In the genomic region with DNA sequence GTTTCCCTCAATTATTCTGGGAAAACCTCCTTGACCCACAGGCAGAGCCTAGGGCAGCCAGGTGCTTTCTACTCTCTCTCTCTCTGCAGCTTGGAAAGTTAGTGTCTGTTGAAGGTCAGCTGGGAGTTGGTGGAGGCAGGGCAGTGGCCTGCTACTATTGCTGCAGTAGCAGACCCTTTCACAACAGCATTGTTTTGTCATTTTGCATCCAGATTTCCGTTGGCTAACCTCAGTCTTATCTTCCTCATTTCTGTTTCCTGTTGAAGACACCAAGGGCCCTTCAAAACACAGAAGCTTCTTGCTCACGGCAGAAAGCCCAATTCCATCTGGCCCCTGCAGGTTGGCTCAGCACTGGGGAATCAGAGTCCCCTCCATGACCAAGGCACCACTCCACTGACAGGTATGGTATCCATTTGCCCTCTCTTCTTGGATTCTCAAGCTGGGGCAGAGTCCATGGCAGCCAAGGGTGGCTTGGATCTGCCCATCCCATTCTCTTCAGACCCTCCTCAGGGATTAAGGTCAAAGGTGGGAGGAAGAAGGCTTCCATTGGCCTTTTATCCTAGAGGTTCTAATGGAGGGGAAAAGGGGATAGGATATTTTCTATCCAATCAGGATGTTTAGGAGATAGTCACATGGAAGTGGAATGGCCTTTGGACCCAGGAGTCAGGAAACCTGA, we compare ENCODE assay signal across 9 cellular contexts. TPM values are rescaled to one million over a fixed set of nuclear protein-coding genes. Genes with fewer than 3 reads are reported as not detected.
DNase-seq lines count a peak whose midpoint lies in the region; ATAC-seq, FAIRE-seq and TF ChIP-seq lines count a peak whose summit lies in the region.
"Had no signal": no experiment of that assay in that cellular context is flagged by ENCODE, and none has a peak within 500 bp of the region (broad histone marks: within the 10 kb centered on the region; RNA-seq: fewer than 3 reads in every experiment).

No MANE protein-coding gene starts in this region.

- H3K4me2 ChIP-seq in OCI-LY1 (ENCODE audit: low read length), result peak overlapping the region; percentile 62

- intact Hi-C loops in kidney (cut with DNase I), result no loop called here

- H3K27me3 ChIP-seq in OCI-LY1 (ENCODE audit: insufficient read depth, low read length), result no peaks in the 10 kb centered on the region

- POLR2A ChIA-PET in GM10248 (lab: Yijun Ruan, JAX), result no interaction called here

- DNase-seq in GM10248 (ENCODE audit: extremely low spot score) (peak; percentile 18), kidney (peak; percentile 45), NCI-H128 (lab: John Stamatoyannopoulos, UW; ENCODE audit: unreplicated experiment) (no peak), NCI-H187 treated with DMSO at 0.1 percent for 48 hours (lab: John Stamatoyannopoulos, UW) (no peak), NCI-H1417 treated with DMSO at 0.1 percent for 48 hours (lab: John Stamatoyannopoulos, UW) (no peak)
- DNase-seq in stimulated activated CD4-positive, alpha-beta T cell treated with anti-CD3 and anti-CD28 coated beads, Interleukin-2, amount 100 ng/mL, for 24 hours, result no peak

- CTCF ChIA-PET in GM10248 (lab: Yijun Ruan, JAX), result interaction anchor here (1.6 to 2.8 kb wide), 3 partner anchors 10 to 16 kb away, joined by 4 to 11 read pairs (median 5); no protein-coding TSS in a partner anchor

- no peaks in the 10 kb centered on the region for H3F3A ChIP-seq in OCI-LY1 (ENCODE audit: insufficient read depth, low read length)

- H3K79me2 ChIP-seq in OCI-LY1 (ENCODE audit: insufficient read depth, low read length), result no peaks in the 10 kb centered on the region

- no peak for FAIRE-seq in kidney (lab: Jason Lieb, UNC)
- FAIRE-seq: H1 had no signal

- H3K9ac ChIP-seq in OCI-LY1 (ENCODE audit: low read length) (no peak overlapping the region; the same call in 1 of the 2 replicates), kidney (ENCODE audit: low read length in 2 of 2) (no peak overlapping the region)

- TF ChIP-seq CTCF in GM10248 (IDR thresholded peaks at IDR 0.05; ENCODE audit: control extremely low read depth, extremely low read depth, low read depth, missing control alignments) (no peak), OCI-LY1 (IDR thresholded peaks at IDR 0.05; ENCODE audit: low read length) (no peak), kidney (IDR thresholded peaks at IDR 0.05; ENCODE audit: borderline replicate concordance, extremely low read depth, insufficient read depth) (no peak)

- H3K9me3 ChIP-seq in OCI-LY1 (ENCODE audit: low read length) (no peaks in the 10 kb centered on the region), kidney (ENCODE audit: control insufficient read depth in 1 of 2, low read length in 2 of 2) (no peaks in the 10 kb centered on the region)

- H3K4me3 ChIP-seq in OCI-LY1 (ENCODE audit: low read depth, low read length, poor library complexity, severe bottlenecking) (peak overlapping the region; percentile 44), kidney (ENCODE audit: low read length in 2 of 2) (no peak overlapping the region)

- no peak overlapping the region for H2AFZ ChIP-seq in OCI-LY1 (ENCODE audit: low read length)

- H4K20me1 ChIP-seq in OCI-LY1 (ENCODE audit: insufficient read depth, low read length), result no peaks in the 10 kb centered on the region

- H3K4me1 ChIP-seq in OCI-LY1 (ENCODE audit: insufficient read depth, low read length, severe bottlenecking), result peaks cover 69% of the 10 kb centered on the region
- no peaks in the 10 kb centered on the region for H3K4me1 ChIP-seq in kidney (ENCODE audit: control insufficient read depth in 1 of 2, insufficient read depth in 1 of 2, low read depth in 1 of 2, low read length in 2 of 2)

- no peaks in the 10 kb centered on the region for H3K9me2 ChIP-seq in OCI-LY1 (ENCODE audit: low read depth, low read length)

- peak overlapping the region; percentile 89 for H3K27ac ChIP-seq in OCI-LY1 (ENCODE audit: low read depth, low read length, poor library complexity, severe bottlenecking)
- H3K27ac ChIP-seq in kidney (ENCODE audit: low read depth in 2 of 2, low read length in 2 of 2), result no peak overlapping the region

- peak; percentile 35 for ATAC-seq in GM21576 (IDR thresholded peaks at IDR 0.05; ENCODE audit: unreplicated experiment)

- H3K36me3 ChIP-seq in OCI-LY1 (ENCODE audit: insufficient read depth, low read length) (no peaks in the 10 kb centered on the region), kidney (ENCODE audit: control insufficient read depth in 1 of 2, insufficient read depth in 2 of 2, low read length in 2 of 2) (no peaks in the 10 kb centered on the region)

RNA-seq across cellular contexts. Expression of a gene that starts 24.6 kb away (rescaled TPM):
- 80.0 TPM for total RNA-seq in kidney
- 15.9 TPM for polyA plus RNA-seq in kidney (ENCODE audit: insufficient read depth, low read depth, low replicate concordance)
- total RNA-seq: H1 had no signal
- polyA plus RNA-seq: H1 had no signal

Comparison
In these comparisons a context has a peak if more than half of its experiments do, and no peak if none do; other contexts are left out.
1. DNase-seq: peak in GM10248 (single experiment) and kidney (single experiment); none in stimulated activated CD4-positive, alpha-beta T cell treated with anti-CD3 and anti-CD28 coated beads, Interleukin-2, amount 100 ng/mL, for 24 hours (0 of 2), NCI-H128 (single experiment), NCI-H187 treated with DMSO at 0.1 percent for 48 hours (single experiment) and NCI-H1417 treated with DMSO at 0.1 percent for 48 hours (single experiment).